ENCODE assay signal across 1 cellular context in the genomic region with DNA sequence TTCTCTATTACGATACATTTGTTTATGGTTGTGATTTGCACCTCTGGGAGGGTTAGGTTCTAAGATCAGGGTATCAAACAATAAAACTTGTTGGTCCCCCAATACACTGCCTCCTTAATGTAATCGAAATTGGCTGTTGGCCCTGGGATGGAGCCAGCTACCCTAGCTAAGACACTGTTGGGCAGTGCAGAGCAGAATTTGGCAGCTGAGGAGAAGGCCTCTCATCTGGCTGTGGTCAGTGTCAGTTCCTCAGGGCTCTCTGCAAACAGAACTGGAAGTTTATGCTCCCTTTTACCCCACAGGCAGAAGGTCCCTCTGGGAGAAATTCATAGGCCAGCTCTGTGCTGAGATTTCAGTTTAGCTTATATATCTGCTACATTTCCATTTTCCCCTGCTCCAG.
TF ChIP-seq lines count a peak whose summit lies in the region.

No MANE protein-coding gene starts in this region.

TF ChIP-seq in IMR-90, 13 proteins besides CTCF, POLR2A, EP300 and RAD21 (continued from another document):
- TF ChIP-seq, protein P1, sequence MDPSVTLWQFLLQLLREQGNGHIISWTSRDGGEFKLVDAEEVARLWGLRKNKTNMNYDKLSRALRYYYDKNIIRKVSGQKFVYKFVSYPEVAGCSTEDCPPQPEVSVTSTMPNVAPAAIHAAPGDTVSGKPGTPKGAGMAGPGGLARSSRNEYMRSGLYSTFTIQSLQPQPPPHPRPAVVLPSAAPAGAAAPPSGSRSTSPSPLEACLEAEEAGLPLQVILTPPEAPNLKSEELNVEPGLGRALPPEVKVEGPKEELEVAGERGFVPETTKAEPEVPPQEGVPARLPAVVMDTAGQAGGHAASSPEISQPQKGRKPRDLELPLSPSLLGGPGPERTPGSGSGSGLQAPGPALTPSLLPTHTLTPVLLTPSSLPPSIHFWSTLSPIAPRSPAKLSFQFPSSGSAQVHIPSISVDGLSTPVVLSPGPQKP (IDR thresholded peaks at IDR 0.05; ENCODE audit: borderline replicate concordance, low read depth, low read length): no peak
- TF ChIP-seq CHD1 (IDR thresholded peaks at IDR 0.05; ENCODE audit: low read depth, low read length) (no peak), MXI1 (IDR thresholded peaks at IDR 0.05; ENCODE audit: borderline replicate concordance, low read depth, low read length) (no peak), MAZ (IDR thresholded peaks at IDR 0.05; ENCODE audit: borderline replicate concordance, low read depth, low read length) (no peak), MAFK (IDR thresholded peaks at IDR 0.05; ENCODE audit: low read depth, low read length) (no peak), CEBPB (IDR thresholded peaks at IDR 0.05; ENCODE audit: low read depth, low read length) (no peak), RFX5 (IDR thresholded peaks at IDR 0.05; ENCODE audit: low read depth, low read length) (no peak), NFE2L2 (IDR thresholded peaks at IDR 0.05; ENCODE audit: low read depth, low read length) (no peak)
- TF ChIP-seq, protein P2, sequence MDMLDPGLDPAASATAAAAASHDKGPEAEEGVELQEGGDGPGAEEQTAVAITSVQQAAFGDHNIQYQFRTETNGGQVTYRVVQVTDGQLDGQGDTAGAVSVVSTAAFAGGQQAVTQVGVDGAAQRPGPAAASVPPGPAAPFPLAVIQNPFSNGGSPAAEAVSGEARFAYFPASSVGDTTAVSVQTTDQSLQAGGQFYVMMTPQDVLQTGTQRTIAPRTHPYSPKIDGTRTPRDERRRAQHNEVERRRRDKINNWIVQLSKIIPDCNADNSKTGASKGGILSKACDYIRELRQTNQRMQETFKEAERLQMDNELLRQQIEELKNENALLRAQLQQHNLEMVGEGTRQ (IDR thresholded peaks at IDR 0.05; ENCODE audit: low read depth, low read length): no peak
